ENCODE assay signal across 16 cellular contexts in the genomic region with DNA sequence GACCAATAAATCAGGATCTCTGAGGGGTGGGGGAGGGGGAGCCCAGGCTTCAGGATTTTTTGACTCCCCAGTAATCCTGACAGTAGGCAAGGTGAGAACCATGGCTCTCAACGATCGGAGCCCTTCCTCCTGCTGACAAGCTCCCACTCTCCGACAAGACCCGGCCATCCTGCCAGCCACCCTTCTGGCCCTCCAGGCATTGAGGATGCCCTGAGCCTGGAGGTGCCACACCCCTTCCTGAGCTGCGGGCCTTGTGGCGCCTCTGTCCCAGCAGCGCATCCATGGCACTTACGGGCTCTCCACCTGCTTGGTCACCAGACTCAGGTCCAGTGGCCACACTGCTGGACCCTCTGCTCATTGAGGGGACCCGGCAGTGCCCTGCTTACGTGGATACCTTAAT. TPM values are rescaled to one million over a fixed set of nuclear protein-coding genes. Genes with fewer than 3 reads are reported as not detected.
A peak's percentile ranks its signal among the peaks of the same experiment; 100 is the strongest.
DNase-seq lines count a peak whose midpoint lies in the region; ATAC-seq and TF ChIP-seq lines count a peak whose summit lies in the region.
"Had no signal": no experiment of that assay in that cellular context is flagged by ENCODE, and none has a peak within 500 bp of the region (broad histone marks: within the 10 kb centered on the region; RNA-seq: fewer than 3 reads in every experiment).

No MANE protein-coding gene starts in this region.

- H3K79me1 ChIP-seq in IMR-90 (ENCODE audit: low read depth in 1 of 2, low read length in 2 of 2) = peaks cover 46 to 91% of the 10 kb centered on the region in 2 experiments

- H3K9me3 ChIP-seq in IMR-90 (ENCODE audit: control insufficient read depth, insufficient read depth, low read length) (peaks cover 4% of the 10 kb centered on the region), stomach (no peaks in the 10 kb centered on the region)

- TF ChIP-seq RAD21 in IMR-90 (IDR thresholded peaks at IDR 0.05; ENCODE audit: low read length) = no peak

- peak overlapping the region; percentile 16 to 78 (median 62) for H3K27ac Mint-ChIP-seq in brain
- peak overlapping the region; percentile 55 to 88 (median 74) for H3K27ac Mint-ChIP-seq in nephron
- H3K27ac Mint-ChIP-seq: endodermal cell, immature natural killer cell, T-cell had no signal

- peak overlapping the region; percentile 83 for H2BK5ac ChIP-seq in IMR-90 (ENCODE audit: low read depth, low read length, poor library complexity, severe bottlenecking)

- peak overlapping the region; percentile 89 for H4K91ac ChIP-seq in IMR-90 (ENCODE audit: insufficient read depth, low read depth, low read length)

- peak overlapping the region; percentile 43; the same call in 1 of the 2 replicates for H3K23ac ChIP-seq in IMR-90 (ENCODE audit: low read depth, low read length)

- DNase-seq in IMR-90 (no peak), stomach (no peak), mucosa of gallbladder (ENCODE audit: low spot score) (no peak), NCI-H1436 (lab: John Stamatoyannopoulos, UW) (no peak)
- no peak for DNase-seq in activated CD8-positive, alpha-beta memory T cell treated with anti-CD3 and anti-CD28 coated beads, Interleukin-2, amount 50 U/mL, for 4 hours
- DNase-seq: activated effector memory CD4-positive, alpha-beta T cell treated with anti-CD3 and anti-CD28 coated beads, Interleukin-2, amount 50 U/mL, for 16 hours; DMS53; immature natural killer cell; NCI-H1048; NCI-H748 treated with DMSO at 0.1 percent for 48 hours; T-cell had no signal

- peak overlapping the region; percentile 44; the same call in 1 of the 2 replicates for H3K9ac ChIP-seq in IMR-90 (ENCODE audit: low read depth, low read length)

- H4K8ac ChIP-seq in IMR-90 (ENCODE audit: low read depth in 2 of 2, low read length in 2 of 2) = peak overlapping the region; percentile 41 to 88

- H2BK15ac ChIP-seq in IMR-90 (ENCODE audit: low read depth, low read length) = peak overlapping the region; percentile 39; the same call in 2 of the 3 replicates

- BruUV-seq in IMR-90 (replicated peaks; lab: Mats Ljungman, UMichigan) = no TSS peak

- H3K27ac ChIP-seq in IMR-90 (ENCODE audit: insufficient read depth, low read length) (peak overlapping the region; percentile 88), stomach (peak overlapping the region in 4 of 5 donors; percentile 59 to 76 (median 66))

- dilution Hi-C loops in IMR-90 (cut with HindIII; ENCODE audit: low sequenced_read_pairs, unreplicated experiment) = no loop called here

- TF ChIP-seq POLR2A in IMR-90 (IDR thresholded peaks at IDR 0.05; ENCODE audit: low read depth, low read length) = no peak
- TF ChIP-seq POLR2A in stomach (IDR thresholded peaks at IDR 0.05) = no peak

- in situ Hi-C loops in IMR-90 (cut with MboI; ENCODE audit: low sequenced_read_pairs) = no loop called here

- H3K9me3 Mint-ChIP-seq in brain (peaks cover 5 to 10% (median 7%) of the 10 kb centered on the region in 5 experiments), nephron (peaks cover 8% of the 10 kb centered on the region)
- H3K9me3 Mint-ChIP-seq: immature natural killer cell, T-cell had no signal

- H3K27me3 Mint-ChIP-seq in brain (no peaks in the 10 kb centered on the region), nephron (ENCODE audit: low read depth) (no peaks in the 10 kb centered on the region)
- H3K27me3 Mint-ChIP-seq: T-cell had no signal

- no peaks in the 10 kb centered on the region for H3K27me3 ChIP-seq in IMR-90 (ENCODE audit: control insufficient read depth, insufficient read depth, low read length)
- no peaks in the 10 kb centered on the region for H3K27me3 ChIP-seq in stomach

- WGBS in IMR-90 (ENCODE audit: extremely low coverage in 2 of 2, insufficient read length in 1 of 2), 2 experiments = 97% methylated on average over 4 of the region's 10 CpGs; no CpG with 5 or more reads in 1 of the 2 experiments
- 89 to 96% (median 90%) methylated on average over 9 to 10 of the region's 10 CpGs for WGBS in stomach, 5 donors

- intact Hi-C loops in IMR-90 (cut with micrococcal nuclease) = no loop called here
- intact Hi-C loops in stomach (cut with DNase I; ENCODE audit: low total_unique reads) = no loop called here

- H3K18ac ChIP-seq in IMR-90 (ENCODE audit: low read depth, low read length) = peak overlapping the region; percentile 30

- peak overlapping the region; percentile 27; the same call in 1 of the 2 replicates for H3K56ac ChIP-seq in IMR-90 (ENCODE audit: extremely low read depth, insufficient read depth, low read length)

- CTCF ChIA-PET in IMR-90 (lab: Yijun Ruan, JAX) = no interaction called here

- H3K4me2 ChIP-seq in IMR-90 (ENCODE audit: low read depth, low read length) = no peak overlapping the region

- H3K4me3 ChIP-seq in IMR-90 (ENCODE audit: insufficient read depth, low read depth, low read length) (no peak overlapping the region), stomach (no peak overlapping the region)
- H3K4me3 ChIP-seq: K562 had no signal

- H3K14ac ChIP-seq in IMR-90 (replicated peaks; ENCODE audit: low read depth, low read length) = peak overlapping the region; percentile 73

- H2AFZ ChIP-seq in IMR-90 (replicated peaks; ENCODE audit: low read length, poor library complexity) = peak overlapping the region; percentile 38

- H3K4me1 ChIP-seq in IMR-90 (ENCODE audit: control insufficient read depth, insufficient read depth, low read length) (peaks cover 34% of the 10 kb centered on the region), stomach (peaks cover 13 to 51% (median 30%) of the 10 kb centered on the region in 4 donors)

- H4K20me1 ChIP-seq in IMR-90 (ENCODE audit: insufficient read depth, low read length) = no peaks in the 10 kb centered on the region; the same call in 1 of the 2 replicates

- H2BK20ac ChIP-seq in IMR-90 (ENCODE audit: low read depth, low read length) = peak overlapping the region; percentile 86

- H2BK120ac ChIP-seq in IMR-90 (ENCODE audit: low read depth, low read length) = peak overlapping the region; percentile 91

- H4K5ac ChIP-seq in IMR-90 (ENCODE audit: low read depth, low read length) = peak overlapping the region; percentile 37; the same call in 1 of the 2 replicates

- peaks cover 41% of the 10 kb centered on the region for H3K4me1 Mint-ChIP-seq in brain
- H3K4me1 Mint-ChIP-seq in nephron = peaks cover 47% of the 10 kb centered on the region
- H3K4me1 Mint-ChIP-seq: endodermal cell, immature natural killer cell had no signal

- H3K36me3 ChIP-seq in IMR-90 (ENCODE audit: control insufficient read depth, insufficient read depth, low read length) (no peaks in the 10 kb centered on the region; the same call in 1 of the 2 replicates), stomach (peaks cover 0 to 5% (median 2%) of the 10 kb centered on the region in 4 donors)

- TF ChIP-seq EP300 in stomach (IDR thresholded peaks at IDR 0.05) = no peak

- H3K9me1 ChIP-seq in IMR-90 (ENCODE audit: insufficient read depth, low read length) = peaks cover 37% of the 10 kb centered on the region

- H3K36me3 Mint-ChIP-seq in brain (no peaks in the 10 kb centered on the region), nephron (ENCODE audit: low read depth) (peaks cover 8% of the 10 kb centered on the region)
- H3K36me3 Mint-ChIP-seq: immature natural killer cell, T-cell had no signal

- TF ChIP-seq CTCF in IMR-90 (conservative IDR thresholded peaks at IDR 0.05; ENCODE audit: low read depth, low read length) (no peak), brain (conservative IDR thresholded peaks at IDR 0.05) (no peak), nephron (IDR thresholded peaks at IDR 0.05; ENCODE audit: unreplicated experiment in 3 of 3) (no peak), stomach (IDR thresholded peaks at IDR 0.05) (no peak)

- H3K4me3 Mint-ChIP-seq in brain = no peak overlapping the region
- H3K4me3 Mint-ChIP-seq in nephron = no peak overlapping the region
- H3K4me3 Mint-ChIP-seq: endodermal cell, immature natural killer cell, T-cell had no signal

- peak overlapping the region; percentile 97 for H2AK5ac ChIP-seq in IMR-90 (ENCODE audit: low read depth, low read length)

- ATAC-seq in IMR-90 (ENCODE audit: low read depth) (no peak), GM19023 (IDR thresholded peaks at IDR 0.05; ENCODE audit: unreplicated experiment) (no peak)
- ATAC-seq: K562, T-cell had no signal

- peak overlapping the region; percentile 84 for H3K4ac ChIP-seq in IMR-90 (ENCODE audit: low read depth, low read length)

- peak overlapping the region; percentile 92 for H2AK9ac ChIP-seq in IMR-90 (replicated peaks; ENCODE audit: low read depth, low read length, poor library complexity)

- POLR2A ChIA-PET in IMR-90 (lab: Charles Lee; ENCODE audit: unreplicated experiment) = no interaction called here

TF ChIP-seq in IMR-90, 13 proteins besides CTCF, POLR2A, EP300 and RAD21 (continues in another document):
- no peak for TF ChIP-seq FOS (IDR thresholded peaks at IDR 0.05; ENCODE audit: low read depth, low read length)
- TF ChIP-seq NFE2L2 (IDR thresholded peaks at IDR 0.05; ENCODE audit: low read depth, low read length) = no peak
- no peak for TF ChIP-seq BHLHE40 (IDR thresholded peaks at IDR 0.05; ENCODE audit: low read depth, low read length)
- TF ChIP-seq CHD1 (IDR thresholded peaks at IDR 0.05; ENCODE audit: low read depth, low read length) = no peak
- TF ChIP-seq RCOR1 (IDR thresholded peaks at IDR 0.05; ENCODE audit: insufficient replicate concordance, low read length) = no peak
- TF ChIP-seq MAZ (IDR thresholded peaks at IDR 0.05; ENCODE audit: borderline replicate concordance, low read depth, low read length) = no peak
- no peak for TF ChIP-seq RFX5 (IDR thresholded peaks at IDR 0.05; ENCODE audit: low read depth, low read length)
- TF ChIP-seq MAFK (IDR thresholded peaks at IDR 0.05; ENCODE audit: low read depth, low read length) = no peak
- no peak for TF ChIP-seq CEBPB (IDR thresholded peaks at IDR 0.05; ENCODE audit: low read depth, low read length)
- no peak for TF ChIP-seq SMC3 (IDR thresholded peaks at IDR 0.05; ENCODE audit: low read depth, low read length)
- TF ChIP-seq, protein P1, sequence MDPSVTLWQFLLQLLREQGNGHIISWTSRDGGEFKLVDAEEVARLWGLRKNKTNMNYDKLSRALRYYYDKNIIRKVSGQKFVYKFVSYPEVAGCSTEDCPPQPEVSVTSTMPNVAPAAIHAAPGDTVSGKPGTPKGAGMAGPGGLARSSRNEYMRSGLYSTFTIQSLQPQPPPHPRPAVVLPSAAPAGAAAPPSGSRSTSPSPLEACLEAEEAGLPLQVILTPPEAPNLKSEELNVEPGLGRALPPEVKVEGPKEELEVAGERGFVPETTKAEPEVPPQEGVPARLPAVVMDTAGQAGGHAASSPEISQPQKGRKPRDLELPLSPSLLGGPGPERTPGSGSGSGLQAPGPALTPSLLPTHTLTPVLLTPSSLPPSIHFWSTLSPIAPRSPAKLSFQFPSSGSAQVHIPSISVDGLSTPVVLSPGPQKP (IDR thresholded peaks at IDR 0.05; ENCODE audit: borderline replicate concordance, low read depth, low read length) = no peak

RNA-seq across cellular contexts. Expression of gene MGLL, which starts 46.0 kb away (rescaled TPM):
- total RNA-seq in IMR-90 (2012; rRNA removed) (23.6 and 23.7 TPM in 2 replicates), stomach (100 to 1,000 TPM in 1 of 5 donors, 10 to 100 TPM in 4; 10.5 to 118 (median 55.1) TPM), mucosa of gallbladder (193 TPM)
- polyA plus RNA-seq in IMR-90 (2012; rRNA removed) (59.9 and 60.6 TPM in 2 replicates), brain (ENCODE audit: insufficient read depth, low read depth, low replicate concordance) (58.2 TPM), stomach (10 to 100 TPM; 17.3 to 50.9 (median 25.0) TPM)
- 33.0 and 76.1 TPM in 2 replicates for polyA plus RNA-seq in IMR-90 (2012; cell fraction: cytosol; rRNA removed)
- 37.3 and 45.7 TPM in 2 replicates for polyA plus RNA-seq in IMR-90 (2012; cell fraction: nucleus; rRNA removed; ENCODE audit: low replicate concordance)
